1 cellular context compared by ENCODE assay signal in genomic region chr5:176361437-176362097, GRCh38.
A peak's percentile ranks its signal among the peaks of the same experiment; 100 is the strongest.
TF ChIP-seq lines count a peak whose summit lies in the region.

Gene KIAA1191 (minus strand): TSS chr5:176361764. CDS start chr5:176359508, 2,256 bp downstream.

TF ChIP-seq in K562, 482 proteins besides CTCF, POLR2A, EP300 and RAD21 (continued from another document and continues in another):
- TF ChIP-seq THAP12 (CRISPR knock-in tag; IDR thresholded peaks at IDR 0.05): 0 out of 2 replicates have a peak, but pooled peaks have one; percentile 23
- TF ChIP-seq ETV5 (CRISPR knock-in tag; IDR thresholded peaks at IDR 0.05; ENCODE audit: low read depth): no peak; the same call in 1 of the 2 replicates
- no peak for TF ChIP-seq STAG1 (CRISPR knock-in tag; IDR thresholded peaks at IDR 0.05; ENCODE audit: borderline replicate concordance)
- no peak for TF ChIP-seq PHTF2 (CRISPR knock-in tag; IDR thresholded peaks at IDR 0.05)
- TF ChIP-seq YY1 (IDR thresholded peaks at IDR 0.05; ENCODE audit: borderline replicate concordance in 1 of 3, control insufficient read depth in 1 of 3, extremely low read depth in 1 of 3, insufficient read depth in 3 of 3, insufficient read length in 1 of 3, insufficient replicate concordance in 2 of 3, low read depth in 1 of 3, low read length in 2 of 3): peak in 2 of 3 experiments; percentile 32 to 51
- 0 out of 2 replicates have a peak, but pooled peaks have one; percentile 31 for TF ChIP-seq CHAMP1 (IDR thresholded peaks at IDR 0.05)
- no peak; the same call in 1 of the 2 replicates for TF ChIP-seq ZNF232 (CRISPR knock-in tag; IDR thresholded peaks at IDR 0.05)
- peak; percentile 92 for TF ChIP-seq SMARCA5 (IDR thresholded peaks at IDR 0.05)
- 0 out of 4 replicates have a peak, but pooled peaks of 1 of the 2 experiments have one; percentile 29 for TF ChIP-seq MLX (CRISPR knock-in tag; conservative IDR thresholded peaks at IDR 0.05)
- peak; percentile 65 for TF ChIP-seq L3MBTL2 (IDR thresholded peaks at IDR 0.05)
- no peak for TF ChIP-seq ZNF347 (CRISPR knock-in tag; IDR thresholded peaks at IDR 0.05; ENCODE audit: low read depth)
- TF ChIP-seq HOXB6 (CRISPR knock-in tag; IDR thresholded peaks at IDR 0.05; ENCODE audit: borderline replicate concordance): no peak
- TF ChIP-seq, protein P1, sequence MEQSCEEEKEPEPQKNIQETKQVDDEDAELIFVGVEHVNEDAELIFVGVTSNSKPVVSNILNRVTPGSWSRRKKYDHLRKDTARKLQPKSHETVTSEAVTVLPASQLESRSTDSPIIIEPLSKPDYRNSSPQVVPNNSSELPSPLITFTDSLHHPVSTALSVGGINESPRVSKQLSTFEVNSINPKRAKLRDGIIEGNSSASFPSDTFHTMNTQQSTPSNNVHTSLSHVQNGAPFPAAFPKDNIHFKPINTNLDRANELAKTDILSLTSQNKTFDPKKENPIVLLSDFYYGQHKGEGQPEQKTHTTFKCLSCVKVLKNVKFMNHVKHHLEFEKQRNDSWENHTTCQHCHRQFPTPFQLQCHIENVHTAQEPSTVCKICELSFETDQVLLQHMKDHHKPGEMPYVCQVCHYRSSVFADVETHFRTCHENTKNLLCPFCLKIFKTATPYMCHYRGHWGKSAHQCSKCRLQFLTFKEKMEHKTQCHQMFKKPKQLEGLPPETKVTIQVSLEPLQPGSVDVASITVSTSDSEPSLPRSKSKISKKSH (CRISPR knock-in tag; IDR thresholded peaks at IDR 0.05): no peak
- peak; percentile 80 for TF ChIP-seq GTF2F1 (IDR thresholded peaks at IDR 0.05; ENCODE audit: low read depth, low read length)
- no peak for TF ChIP-seq ZFP30 (CRISPR knock-in tag; IDR thresholded peaks at IDR 0.05; ENCODE audit: borderline replicate concordance)
- no peak; the same call in 1 of the 2 replicates for TF ChIP-seq KAT7 (CRISPR knock-in tag; IDR thresholded peaks at IDR 0.05; ENCODE audit: borderline replicate concordance)
- TF ChIP-seq, protein P2, sequence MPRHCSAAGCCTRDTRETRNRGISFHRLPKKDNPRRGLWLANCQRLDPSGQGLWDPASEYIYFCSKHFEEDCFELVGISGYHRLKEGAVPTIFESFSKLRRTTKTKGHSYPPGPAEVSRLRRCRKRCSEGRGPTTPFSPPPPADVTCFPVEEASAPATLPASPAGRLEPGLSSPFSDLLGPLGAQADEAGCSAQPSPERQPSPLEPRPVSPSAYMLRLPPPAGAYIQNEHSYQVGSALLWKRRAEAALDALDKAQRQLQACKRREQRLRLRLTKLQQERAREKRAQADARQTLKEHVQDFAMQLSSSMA (CRISPR knock-in tag; IDR thresholded peaks at IDR 0.05): peak; percentile 44; the same call in 1 of the 2 replicates
- no peak; the same call in 1 of the 2 replicates for TF ChIP-seq TRIM28 (IDR thresholded peaks at IDR 0.05)
- TF ChIP-seq TEAD1 (CRISPR knock-in tag; IDR thresholded peaks at IDR 0.05): peak in 1 of 2 experiments; percentile 75; a peak in 1 of 4 replicates
- TF ChIP-seq TOE1 (IDR thresholded peaks at IDR 0.05; ENCODE audit: borderline replicate concordance): peak; percentile 18; the same call in 1 of the 2 replicates
- TF ChIP-seq TOE1 (CRISPR knock-in tag; IDR thresholded peaks at IDR 0.05; ENCODE audit: borderline replicate concordance, low read depth): peak; percentile 92; the same call in 1 of the 2 replicates
- no peak for TF ChIP-seq TFAM (CRISPR knock-in tag; conservative IDR thresholded peaks at IDR 0.05)
- peak; percentile 92 for TF ChIP-seq SUPT5H (IDR thresholded peaks at IDR 0.05)
- TF ChIP-seq XRCC4 (IDR thresholded peaks at IDR 0.05; ENCODE audit: extremely low read depth, insufficient read depth, insufficient read length): no peak
- TF ChIP-seq RHOXF2B (CRISPR knock-in tag; conservative IDR thresholded peaks at IDR 0.05): no peak
- 0 out of 4 replicates have a peak, but pooled peaks of 1 of the 2 experiments have one; percentile 62 for TF ChIP-seq FOXA3 (CRISPR knock-in tag; conservative IDR thresholded peaks at IDR 0.05 in 1 of 2, IDR thresholded peaks at IDR 0.05 in 1 of 2)
- TF ChIP-seq, protein P3, sequence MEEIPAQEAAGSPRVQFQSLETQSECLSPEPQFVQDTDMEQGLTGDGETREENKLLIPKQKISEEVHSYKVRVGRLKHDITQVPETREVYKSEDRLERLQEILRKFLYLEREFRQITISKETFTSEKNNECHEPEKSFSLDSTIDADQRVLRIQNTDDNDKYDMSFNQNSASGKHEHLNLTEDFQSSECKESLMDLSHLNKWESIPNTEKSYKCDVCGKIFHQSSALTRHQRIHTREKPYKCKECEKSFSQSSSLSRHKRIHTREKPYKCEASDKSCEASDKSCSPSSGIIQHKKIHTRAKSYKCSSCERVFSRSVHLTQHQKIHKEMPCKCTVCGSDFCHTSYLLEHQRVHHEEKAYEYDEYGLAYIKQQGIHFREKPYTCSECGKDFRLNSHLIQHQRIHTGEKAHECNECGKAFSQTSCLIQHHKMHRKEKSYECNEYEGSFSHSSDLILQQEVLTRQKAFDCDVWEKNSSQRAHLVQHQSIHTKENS (CRISPR knock-in tag; IDR thresholded peaks at IDR 0.05): no peak
- TF ChIP-seq HLTF (IDR thresholded peaks at IDR 0.05): peak; percentile 99
- peak; percentile 67; the same call in 1 of the 2 replicates for TF ChIP-seq RB1 (IDR thresholded peaks at IDR 0.05; ENCODE audit: low read depth)
- no peak for TF ChIP-seq PHB2 (IDR thresholded peaks at IDR 0.05; ENCODE audit: low read depth)
- TF ChIP-seq HBP1 (CRISPR knock-in tag; IDR thresholded peaks at IDR 0.05): no peak
- no peak for TF ChIP-seq SFPQ (IDR thresholded peaks at IDR 0.05; ENCODE audit: low read depth, low read length)
- TF ChIP-seq FOXA1 (IDR thresholded peaks at IDR 0.05; ENCODE audit: borderline replicate concordance): no peak
- TF ChIP-seq ZFP36 (IDR thresholded peaks at IDR 0.05; ENCODE audit: low read depth, low read length, partially characterized antibody): peak; percentile 7
- TF ChIP-seq WHSC1 (IDR thresholded peaks at IDR 0.05; ENCODE audit: low read length): no peak
- peak; percentile 68; the same call in 1 of the 2 replicates for TF ChIP-seq DIDO1 (tag; IDR thresholded peaks at IDR 0.05; ENCODE audit: low read depth)
- no peak for TF ChIP-seq THRAP3 (IDR thresholded peaks at IDR 0.05; ENCODE audit: borderline replicate concordance)
- no peak for TF ChIP-seq E2F8 (IDR thresholded peaks at IDR 0.05; ENCODE audit: low read depth, partially characterized antibody)
- TF ChIP-seq FUS (optimal IDR thresholded peaks at IDR 0.05; ENCODE audit: low read depth, low read length): no peak
- TF ChIP-seq TAF7 (tag; IDR thresholded peaks at IDR 0.05): peak; percentile 72
- no peak for TF ChIP-seq CLOCK (CRISPR knock-in tag; IDR thresholded peaks at IDR 0.05; ENCODE audit: borderline replicate concordance)
- TF ChIP-seq BRCA1 (IDR thresholded peaks at IDR 0.05): no peak
- TF ChIP-seq BRCA1 (CRISPR knock-in tag; IDR thresholded peaks at IDR 0.05): no peak; the same call in 1 of the 2 replicates
- no peak for TF ChIP-seq MTA2 (IDR thresholded peaks at IDR 0.05; ENCODE audit: low read depth)
- TF ChIP-seq ZNF431 (CRISPR knock-in tag; IDR thresholded peaks at IDR 0.05): no peak; the same call in 1 of the 2 replicates
- no peak for TF ChIP-seq ZNF551 (CRISPR knock-in tag; IDR thresholded peaks at IDR 0.05)
